8 cellular contexts compared by ENCODE assay signal in the genomic region with DNA sequence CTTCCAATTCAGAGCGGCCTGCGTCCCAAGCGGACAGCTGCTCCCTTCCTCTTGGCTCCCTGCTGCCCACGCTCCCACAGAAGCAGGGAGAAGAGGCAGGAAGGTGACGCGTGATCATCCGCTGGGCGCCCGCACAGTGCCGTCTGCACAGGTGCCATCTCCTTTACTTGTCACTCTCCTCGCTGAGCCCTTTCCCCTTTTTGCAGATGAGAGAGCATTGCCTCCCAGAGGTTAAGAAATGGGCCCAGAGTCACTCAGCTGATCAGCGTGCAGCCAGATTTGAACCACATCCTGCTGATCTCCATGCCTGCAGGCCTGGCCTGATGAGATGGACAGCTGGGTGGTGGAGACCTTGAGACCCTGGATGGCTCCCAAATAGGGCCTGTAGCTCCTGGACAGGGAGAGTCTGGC.
DNase-seq lines count a peak whose midpoint lies in the region; ATAC-seq and TF ChIP-seq lines count a peak whose summit lies in the region.

No MANE protein-coding gene starts in this region.

- WGBS in esophagus muscularis mucosa, result 68% methylated on average over 12 of the region's 12 CpGs
- WGBS in smooth muscle cell (ENCODE audit: low lambda C conversion rate), result 89% methylated on average over 12 of the region's 12 CpGs
- no CpG with 5 or more reads among the region's 12 CpGs for WGBS in mesendoderm (ENCODE audit: extremely low coverage, insufficient coverage, low lambda C conversion rate)

- H3K23ac ChIP-seq in mesendoderm (ENCODE audit: low read length), result no peak overlapping the region

- TF ChIP-seq CTCF in OCI-LY1 (IDR thresholded peaks at IDR 0.05; ENCODE audit: low read length) (peak; percentile 12; the same call in 1 of the 2 replicates), esophagus muscularis mucosa (IDR thresholded peaks at IDR 0.05) (no peak), smooth muscle cell (IDR thresholded peaks at IDR 0.05; ENCODE audit: borderline replicate concordance, insufficient read depth, poor library complexity, severe bottlenecking) (no peak)

- H2BK5ac ChIP-seq in mesendoderm (ENCODE audit: low read length), result no peak overlapping the region

- H3K9me2 ChIP-seq in OCI-LY1 (ENCODE audit: low read depth, low read length), result no peaks in the 10 kb centered on the region

- no peak for TF ChIP-seq EP300 in esophagus muscularis mucosa (IDR thresholded peaks at IDR 0.05)

- no peak overlapping the region for H3K56ac ChIP-seq in mesendoderm (ENCODE audit: low read length)

- H3K79me1 ChIP-seq in mesendoderm (ENCODE audit: low read length), result peaks cover 43% of the 10 kb centered on the region

- H3K4me1 ChIP-seq in OCI-LY1 (ENCODE audit: insufficient read depth, low read length, severe bottlenecking), result peaks cover 100% of the 10 kb centered on the region
- H3K4me1 ChIP-seq in esophagus muscularis mucosa, result peaks cover 91 to 99% (median 96%) of the 10 kb centered on the region in 4 donors
- H3K4me1 ChIP-seq in smooth muscle cell (ENCODE audit: low read depth), result peaks cover 23% of the 10 kb centered on the region
- H3K4me1 ChIP-seq in mesendoderm (ENCODE audit: control insufficient read depth, low read depth, low read length), result peaks cover 10% of the 10 kb centered on the region

- H3K9ac ChIP-seq in OCI-LY1 (ENCODE audit: low read length) (peak overlapping the region; percentile 93), smooth muscle cell (ENCODE audit: low read depth) (no peak overlapping the region), mesendoderm (ENCODE audit: low read length) (no peak overlapping the region)

- no peak overlapping the region for H2AK5ac ChIP-seq in mesendoderm (ENCODE audit: low read length)

- peak overlapping the region; percentile 99 for H3K27ac ChIP-seq in OCI-LY1 (ENCODE audit: low read depth, low read length, poor library complexity, severe bottlenecking)
- peak overlapping the region; percentile 60 to 99 (median 68) for H3K27ac ChIP-seq in esophagus muscularis mucosa (replicated peaks in 1 of 4)
- H3K27ac ChIP-seq in smooth muscle cell (ENCODE audit: low read depth), result peak overlapping the region; percentile 28
- H3K27ac ChIP-seq in mesendoderm (ENCODE audit: low read depth, low read length), result no peak overlapping the region

- H2AFZ ChIP-seq in OCI-LY1 (ENCODE audit: low read length), result no peak overlapping the region
- no peak overlapping the region for H2AFZ ChIP-seq in smooth muscle cell (ENCODE audit: low read depth)

- H4K5ac ChIP-seq in mesendoderm (ENCODE audit: low read length), result no peak overlapping the region

- intact Hi-C loops in esophagus muscularis mucosa (cut with DNase I), result no loop called here

- H3K9me3 ChIP-seq in OCI-LY1 (ENCODE audit: low read length), result no peaks in the 10 kb centered on the region
- no peaks in the 10 kb centered on the region for H3K9me3 ChIP-seq in esophagus muscularis mucosa
- H3K9me3 ChIP-seq in smooth muscle cell (replicated peaks; ENCODE audit: low read depth), result no peaks in the 10 kb centered on the region

- TF ChIP-seq POLR2A in esophagus muscularis mucosa (IDR thresholded peaks at IDR 0.05; ENCODE audit: low read depth), result no peak

- peak overlapping the region; percentile 65 for H3K4me3 ChIP-seq in OCI-LY1 (ENCODE audit: low read depth, low read length, poor library complexity, severe bottlenecking)
- H3K4me3 ChIP-seq in esophagus muscularis mucosa, result no peak overlapping the region
- H3K4me3 ChIP-seq in smooth muscle cell, result no peak overlapping the region
- H3K4me3 ChIP-seq in mesendoderm (ENCODE audit: low read length), result no peak overlapping the region

- no peak overlapping the region for H3K18ac ChIP-seq in mesendoderm (ENCODE audit: low read length)

- no peak overlapping the region for H2BK120ac ChIP-seq in mesendoderm (ENCODE audit: low read depth, low read length)

- H3K79me2 ChIP-seq in OCI-LY1 (ENCODE audit: insufficient read depth, low read length), result 0 out of 2 replicates have a peak, but pooled peaks cover 3% of the 10 kb centered on the region
- peaks cover 85% of the 10 kb centered on the region for H3K79me2 ChIP-seq in smooth muscle cell (ENCODE audit: low read depth)
- H3K79me2 ChIP-seq in mesendoderm (ENCODE audit: control insufficient read depth, insufficient read depth, low read length), result peaks cover 28% of the 10 kb centered on the region

- no peaks in the 10 kb centered on the region for H3K27me3 ChIP-seq in OCI-LY1 (ENCODE audit: insufficient read depth, low read length)
- H3K27me3 ChIP-seq in esophagus muscularis mucosa, result no peaks in the 10 kb centered on the region
- H3K27me3 ChIP-seq in smooth muscle cell (ENCODE audit: low read depth), result no peaks in the 10 kb centered on the region
- no peaks in the 10 kb centered on the region for H3K27me3 ChIP-seq in mesendoderm (ENCODE audit: insufficient read depth, low read length, poor library complexity)

- H3K4me2 ChIP-seq in OCI-LY1 (ENCODE audit: low read length) (peak overlapping the region; percentile 93), smooth muscle cell (no peak overlapping the region), mesendoderm (ENCODE audit: low read length) (no peak overlapping the region)

- no peak for ATAC-seq in HG02759 (IDR thresholded peaks at IDR 0.05; ENCODE audit: unreplicated experiment)

- H4K20me1 ChIP-seq in OCI-LY1 (ENCODE audit: insufficient read depth, low read length), result no peaks in the 10 kb centered on the region
- peaks cover 100% of the 10 kb centered on the region for H4K20me1 ChIP-seq in smooth muscle cell (ENCODE audit: low read depth)

- no peak overlapping the region for H3K4ac ChIP-seq in mesendoderm (ENCODE audit: low read depth, low read length)

- H3F3A ChIP-seq in OCI-LY1 (ENCODE audit: insufficient read depth, low read length), result peaks cover 27% of the 10 kb centered on the region
- H3F3A ChIP-seq in smooth muscle cell (ENCODE audit: low read depth), result peaks cover 27% of the 10 kb centered on the region

- no peak overlapping the region for H2BK15ac ChIP-seq in mesendoderm (replicated peaks; ENCODE audit: low read depth)

- DNase-seq in NOMO-1 (lab: John Stamatoyannopoulos, UW; ENCODE audit: unreplicated experiment in 2 of 2), result peak; percentile 20 to 22
- no peak for DNase-seq in NOMO-1 treated with dmso at 0.1 percent for 144 hours (lab: John Stamatoyannopoulos, UW; ENCODE audit: unreplicated experiment)
- DNase-seq in esophagus muscularis mucosa (ENCODE audit: extremely low spot score), result no peak
- DNase-seq in smooth muscle cell (lab: John Stamatoyannopoulos, UW; ENCODE audit: unreplicated experiment), result no peak
- no peak for DNase-seq in mesendoderm
- DNase-seq in D341Med (ENCODE audit: low spot score), result no peak

- H4K8ac ChIP-seq in mesendoderm (ENCODE audit: low read depth, low read length), result no peak overlapping the region

- H3K36me3 ChIP-seq in OCI-LY1 (ENCODE audit: insufficient read depth, low read length), result peaks cover 3% of the 10 kb centered on the region; the same call in 1 of the 2 replicates
- H3K36me3 ChIP-seq in esophagus muscularis mucosa, result no peaks in the 10 kb centered on the region
- H3K36me3 ChIP-seq in smooth muscle cell (ENCODE audit: low read depth), result no peaks in the 10 kb centered on the region
- no peaks in the 10 kb centered on the region for H3K36me3 ChIP-seq in mesendoderm (ENCODE audit: control insufficient read depth, insufficient read depth, low read length)

Comparison
In these comparisons a context has a peak if more than half of its experiments do, and no peak if none do; other contexts are left out.
1. DNase-seq: peak in NOMO-1 (2 of 2); none in NOMO-1 treated with dmso at 0.1 percent for 144 hours (single experiment), esophagus muscularis mucosa (single experiment), smooth muscle cell (single experiment), mesendoderm (single experiment) and D341Med (single experiment).